Comparison of ENCODE assay signal across 9 cellular contexts in the genomic region with DNA sequence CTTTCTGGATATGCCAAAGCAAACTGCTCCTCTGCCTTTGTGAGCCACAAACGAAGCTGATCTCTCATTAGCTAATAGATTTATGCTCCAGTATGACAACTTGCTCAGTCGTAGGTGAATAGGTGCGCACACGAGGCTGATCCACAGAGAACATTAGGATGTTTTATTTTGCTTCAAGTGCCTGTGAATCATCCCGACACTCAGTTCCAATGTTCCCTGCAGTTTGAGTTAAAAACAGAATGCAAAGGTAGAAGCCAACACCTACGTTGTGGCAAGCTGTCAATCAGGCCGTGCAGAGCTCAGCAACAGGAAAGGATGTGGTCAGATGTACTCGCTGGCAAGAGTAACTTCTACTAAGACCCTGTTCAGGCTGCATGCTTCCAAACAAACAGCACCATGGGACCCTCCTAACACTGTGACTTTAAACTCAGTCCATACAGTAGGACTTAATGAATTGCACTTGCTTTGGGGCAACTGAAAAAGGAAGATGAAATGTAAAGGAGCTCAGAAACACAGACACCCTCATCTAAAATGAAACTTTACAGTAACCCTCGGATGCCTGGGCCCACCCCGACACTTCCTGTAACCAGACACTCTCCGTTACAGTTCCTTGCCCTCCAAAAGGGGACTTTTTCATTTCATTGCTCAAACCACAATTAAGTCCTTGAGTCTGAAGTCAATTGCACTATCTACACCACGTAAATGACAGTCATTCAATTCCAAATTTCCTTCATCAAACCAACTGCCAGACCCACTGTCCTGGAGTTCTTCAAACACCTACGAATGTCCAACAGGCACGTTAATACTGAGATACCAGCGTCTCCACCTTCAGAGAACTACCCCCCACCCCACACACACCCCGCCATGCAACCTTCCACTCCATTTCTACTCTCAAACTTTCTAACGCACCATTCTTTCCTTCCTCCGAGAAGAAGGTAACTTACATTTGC. TPM values are rescaled to one million over a fixed set of nuclear protein-coding genes. Genes with fewer than 3 reads are reported as not detected.
DNase-seq lines count a peak whose midpoint lies in the region; ATAC-seq and TF ChIP-seq lines count a peak whose summit lies in the region.
"Had no signal": no experiment of that assay in that cellular context is flagged by ENCODE, and none has a peak within 500 bp of the region (broad histone marks: within the 10 kb centered on the region; RNA-seq: fewer than 3 reads in every experiment).

No MANE protein-coding gene starts in this region.

- in situ Hi-C loops in astrocyte of the spinal cord (cut with HindIII; ENCODE audit: low sequenced_read_pairs), result no loop called here

- 38% methylated on average over 18 of the region's 18 CpGs for WGBS in mesenchymal stem cell
- WGBS in aorta, 2 donors, result 87 to 91% methylated on average over 18 of the region's 18 CpGs

- ATAC-seq in HG03280 (IDR thresholded peaks at IDR 0.05; ENCODE audit: unreplicated experiment) (peak; percentile 46), aorta (ENCODE audit: low FRiP score) (no peak)

- intact Hi-C loops in aorta (cut with DNase I), result no loop called here

- no peak overlapping the region for H2BK5ac ChIP-seq in mesenchymal stem cell (ENCODE audit: low read depth, low read length, poor library complexity, severe bottlenecking)

- H3K14ac ChIP-seq in mesenchymal stem cell (ENCODE audit: low read length in 2 of 2), result no peak overlapping the region

- H3K27me3 ChIP-seq in mesenchymal stem cell (ENCODE audit: control insufficient read depth in 1 of 2, insufficient read depth in 1 of 2, low read length in 2 of 2), result peaks cover 13 to 70% of the 10 kb centered on the region in 2 experiments
- no peaks in the 10 kb centered on the region for H3K27me3 ChIP-seq in subcutaneous abdominal adipose tissue (ENCODE audit: control insufficient read depth in 5 of 5, insufficient read depth in 4 of 5, low read length in 5 of 5)
- H3K27me3 ChIP-seq in aorta (ENCODE audit: control insufficient read depth in 1 of 2, insufficient read depth in 2 of 2, low read length in 1 of 2), result no peaks in the 10 kb centered on the region

- DNase-seq in COLO668 (lab: John Stamatoyannopoulos, UW; ENCODE audit: unreplicated experiment), result peak; percentile 57
- DNase-seq in GM19240 (ENCODE audit: insufficient read length, low spot score), result peak; percentile 70
- DNase-seq in RKO (ENCODE audit: low spot score), result peak; percentile 46
- no peak for DNase-seq in astrocyte of the spinal cord (ENCODE audit: low read depth, low spot score)
- DNase-seq in mesenchymal stem cell, result no peak
- no peak for DNase-seq in aorta
- DNase-seq: IMR-90 had no signal

- H3K36me3 ChIP-seq in mesenchymal stem cell (ENCODE audit: control insufficient read depth in 1 of 2, insufficient read depth in 2 of 2, low read depth in 1 of 2, low read length in 2 of 2) (no peaks in the 10 kb centered on the region), subcutaneous abdominal adipose tissue (ENCODE audit: control insufficient read depth in 5 of 5, insufficient read depth in 5 of 5, low read length in 5 of 5) (no peaks in the 10 kb centered on the region), aorta (ENCODE audit: control insufficient read depth in 1 of 2, insufficient read depth in 2 of 2, low read length in 1 of 2) (no peaks in the 10 kb centered on the region)

- no peak overlapping the region for H4K8ac ChIP-seq in mesenchymal stem cell (ENCODE audit: low read length)

- no peak overlapping the region for H2BK120ac ChIP-seq in mesenchymal stem cell (ENCODE audit: low read depth, low read length)

- TF ChIP-seq CTCF in astrocyte of the spinal cord (IDR thresholded peaks at IDR 0.05; ENCODE audit: low read depth, low read length), result no peak

- H3K23ac ChIP-seq in mesenchymal stem cell (ENCODE audit: low read length in 2 of 2), result peak overlapping the region in 1 of 2 experiments; percentile 42

- H3K27ac ChIP-seq in mesenchymal stem cell (ENCODE audit: low read length, poor library complexity, severe bottlenecking) (peak overlapping the region; percentile 22), subcutaneous abdominal adipose tissue (ENCODE audit: low read depth, low read length) (no peak overlapping the region), aorta (ENCODE audit: low read depth in 1 of 2, low read length in 2 of 2) (no peak overlapping the region)

- no peaks in the 10 kb centered on the region for H3K9me3 ChIP-seq in mesenchymal stem cell (ENCODE audit: control insufficient read depth, low read length)
- H3K9me3 ChIP-seq in subcutaneous abdominal adipose tissue (ENCODE audit: control insufficient read depth in 5 of 5, low read length in 5 of 5), result no peaks in the 10 kb centered on the region
- H3K9me3 ChIP-seq in aorta (ENCODE audit: control insufficient read depth, low read length), result no peaks in the 10 kb centered on the region

- H3K18ac ChIP-seq in mesenchymal stem cell (ENCODE audit: low read depth in 1 of 2, low read length in 2 of 2), result no peak overlapping the region

- H3K4me3 ChIP-seq in astrocyte of the spinal cord (ENCODE audit: low read depth, low read length), result peak overlapping the region; percentile 40
- no peak overlapping the region for H3K4me3 ChIP-seq in mesenchymal stem cell (ENCODE audit: insufficient read depth in 1 of 2, low read depth in 1 of 2, low read length in 2 of 2)
- peak overlapping the region; percentile 57 to 68 (median 66) for H3K4me3 ChIP-seq in subcutaneous abdominal adipose tissue (ENCODE audit: low read depth in 1 of 5, low read length in 5 of 5)
- no peak overlapping the region for H3K4me3 ChIP-seq in aorta (ENCODE audit: low read length in 2 of 2)

- no peaks in the 10 kb centered on the region for H3K79me1 ChIP-seq in mesenchymal stem cell (replicated peaks; ENCODE audit: low read length, poor library complexity, severe bottlenecking)

- no peak overlapping the region for H2BK15ac ChIP-seq in mesenchymal stem cell (ENCODE audit: low read depth, poor library complexity, severe bottlenecking)

- H2BK12ac ChIP-seq in mesenchymal stem cell (ENCODE audit: low read length in 2 of 2), result no peak overlapping the region

- peak overlapping the region; percentile 92 for H3K4me2 ChIP-seq in mesenchymal stem cell (ENCODE audit: low read length, poor library complexity, severe bottlenecking)

- H3K9ac ChIP-seq in mesenchymal stem cell (ENCODE audit: low read length) (no peak overlapping the region), subcutaneous abdominal adipose tissue (ENCODE audit: low read length in 5 of 5) (peak overlapping the region in 2 of 5 donors; percentile 56 to 64)

- H3K4ac ChIP-seq in mesenchymal stem cell (ENCODE audit: low read depth in 1 of 2, low read length in 2 of 2), result no peak overlapping the region

- no peak overlapping the region for H2AFZ ChIP-seq in mesenchymal stem cell (ENCODE audit: low read depth, low read length)

- H2AK5ac ChIP-seq in mesenchymal stem cell (ENCODE audit: low read length, severe bottlenecking), result no peak overlapping the region

- H3K4me1 ChIP-seq in mesenchymal stem cell (ENCODE audit: control insufficient read depth, insufficient read depth, low read depth, low read length) (peaks cover 21% of the 10 kb centered on the region), subcutaneous abdominal adipose tissue (ENCODE audit: control insufficient read depth in 5 of 5, insufficient read depth in 5 of 5, low read length in 5 of 5) (peaks cover 0 to 46% (median 40%) of the 10 kb centered on the region in 5 donors), aorta (ENCODE audit: control insufficient read depth in 1 of 2, insufficient read depth in 2 of 2, low read length in 2 of 2) (no peaks in the 10 kb centered on the region)

- H4K91ac ChIP-seq in mesenchymal stem cell (ENCODE audit: low read length), result no peak overlapping the region

RNA-seq across cellular contexts. Expression of a gene that starts 1.6 kb away (rescaled TPM):
- 0.25 TPM for polyA plus RNA-seq in mesenchymal stem cell (2013, experiment 1 of 2)
- 0.21 TPM for polyA plus RNA-seq in mesenchymal stem cell (2013, experiment 2 of 2)
- 10 to 100 TPM in 1 of 2 donors, 1 to 10 TPM in 1; 9.2 to 18.4 TPM for total RNA-seq in aorta
- polyA plus RNA-seq in aorta, result 1 to 10 TPM in 1 of 2 donors, under 1 TPM in 1; 0.33 to 3.0 TPM

Comparison
In these comparisons a context has a peak if more than half of its experiments do, and no peak if none do; other contexts are left out.
1. DNase-seq: peak in COLO668 (single experiment), GM19240 (single experiment) and RKO (single experiment); none in astrocyte of the spinal cord (single experiment), mesenchymal stem cell (single experiment) and aorta (0 of 2).
2. H3K4me3 ChIP-seq: peak in astrocyte of the spinal cord (single experiment) and subcutaneous abdominal adipose tissue (5 of 5); none in mesenchymal stem cell (0 of 2) and aorta (0 of 2).